ENCODE assay signal across 1 cellular context in genomic region chr6:25749837-25750236, GRCh38.
TF ChIP-seq lines count a peak whose summit lies in the region.

No MANE protein-coding gene starts in this region.

TF ChIP-seq in SK-N-SH, 30 proteins besides CTCF, POLR2A, EP300 and RAD21 (continued from another document):
- TF ChIP-seq POLR2AphosphoS5 (IDR thresholded peaks at IDR 0.05; ENCODE audit: low read depth, low read length) = no peak
- no peak for TF ChIP-seq MXI1 (IDR thresholded peaks at IDR 0.05; ENCODE audit: low read depth, low read length)
- TF ChIP-seq NFIC (IDR thresholded peaks at IDR 0.05; ENCODE audit: borderline replicate concordance) = no peak
- TF ChIP-seq, protein P1, sequence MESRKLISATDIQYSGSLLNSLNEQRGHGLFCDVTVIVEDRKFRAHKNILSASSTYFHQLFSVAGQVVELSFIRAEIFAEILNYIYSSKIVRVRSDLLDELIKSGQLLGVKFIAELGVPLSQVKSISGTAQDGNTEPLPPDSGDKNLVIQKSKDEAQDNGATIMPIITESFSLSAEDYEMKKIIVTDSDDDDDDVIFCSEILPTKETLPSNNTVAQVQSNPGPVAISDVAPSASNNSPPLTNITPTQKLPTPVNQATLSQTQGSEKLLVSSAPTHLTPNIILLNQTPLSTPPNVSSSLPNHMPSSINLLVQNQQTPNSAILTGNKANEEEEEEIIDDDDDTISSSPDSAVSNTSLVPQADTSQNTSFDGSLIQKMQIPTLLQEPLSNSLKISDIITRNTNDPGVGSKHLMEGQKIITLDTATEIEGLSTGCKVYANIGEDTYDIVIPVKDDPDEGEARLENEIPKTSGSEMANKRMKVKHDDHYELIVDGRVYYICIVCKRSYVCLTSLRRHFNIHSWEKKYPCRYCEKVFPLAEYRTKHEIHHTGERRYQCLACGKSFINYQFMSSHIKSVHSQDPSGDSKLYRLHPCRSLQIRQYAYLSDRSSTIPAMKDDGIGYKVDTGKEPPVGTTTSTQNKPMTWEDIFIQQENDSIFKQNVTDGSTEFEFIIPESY (IDR thresholded peaks at IDR 0.05; ENCODE audit: borderline replicate concordance, low read depth) = no peak
- no peak for TF ChIP-seq CHD2 (IDR thresholded peaks at IDR 0.05; ENCODE audit: low read length, partially characterized antibody)
- no peak for TF ChIP-seq EZH2phosphoT487 (IDR thresholded peaks at IDR 0.05; ENCODE audit: borderline replicate concordance, low read depth)
- no peak for TF ChIP-seq GATA2 (CRISPR knock-in tag; IDR thresholded peaks at IDR 0.05)
TF ChIP-seq in SK-N-SH: peak in this region for 0.
